In genomic region chr9:92877531-92878430, GRCh38 we compare ENCODE assay signal across 8 cellular contexts. TPM values are rescaled to one million over a fixed set of nuclear protein-coding genes. Genes with fewer than 3 reads are reported as not detected.
A peak's percentile ranks its signal among the peaks of the same experiment; 100 is the strongest.
DNase-seq lines count a peak whose midpoint lies in the region; FAIRE-seq and TF ChIP-seq lines count a peak whose summit lies in the region.

Gene ZNF484 (minus strand): TSS chr9:92878038. CDS start chr9:92875029, 3,009 bp downstream.

- peak within 1 kb of the TSS; percentile 81 for H4K5ac ChIP-seq in H1 (ENCODE audit: insufficient read length, low read depth, low read length)

- peaks cover 0 to 2% of the 10 kb centered on the region in 2 experiments for H4K20me1 ChIP-seq in H1 (replicated peaks in 1 of 2; ENCODE audit: control insufficient read depth in 1 of 2, insufficient read depth in 2 of 2, low read length in 2 of 2)

- peak; percentile 72 for DNase-seq in CMK (ENCODE audit: low read depth)
- peak; percentile 88 for DNase-seq in GM20000 (ENCODE audit: low spot score)
- DNase-seq in HT-29 (ENCODE audit: low spot score): peak; percentile 100
- peak; percentile 97 to 98 for DNase-seq in NOMO-1 (lab: John Stamatoyannopoulos, UW; ENCODE audit: unreplicated experiment in 2 of 2)
- DNase-seq in activated CD8-positive, alpha-beta memory T cell treated with anti-CD3 and anti-CD28 coated beads for 4 hours (ENCODE audit: low read depth in 2 of 2): peak; percentile 94 to 97
- DNase-seq in H1 (ENCODE audit: low read depth in 1 of 2, low spot score in 2 of 2): peak; percentile 88 to 91
- DNase-seq in mesenchymal stem cell: peak; percentile 98
- peak; percentile 91 for DNase-seq in stimulated activated CD8-positive, alpha-beta memory T cell treated with anti-CD3 and anti-CD28 coated beads, Interleukin-12 subunit alpha, Interleukin-12 subunit beta, amount 100 ng/mL, for 4 hours (ENCODE audit: low read depth)

- H3K36me3 ChIP-seq in H1 (ENCODE audit: control insufficient read depth in 2 of 4, insufficient read depth in 4 of 4, low read length in 3 of 4) (no peaks in the 10 kb centered on the region), mesenchymal stem cell (ENCODE audit: control insufficient read depth in 1 of 2, insufficient read depth in 2 of 2, low read depth in 1 of 2, low read length in 2 of 2) (no peaks in the 10 kb centered on the region)

- FAIRE-seq in H1 (lab: Jason Lieb, UNC): peak; percentile 86

- H3K27me3 ChIP-seq in H1 (replicated peaks in 1 of 4; ENCODE audit: control insufficient read depth in 3 of 4, extremely low read depth in 1 of 4, insufficient read depth in 3 of 4, low read length in 3 of 4) (no peaks in the 10 kb centered on the region), mesenchymal stem cell (ENCODE audit: control insufficient read depth in 1 of 2, insufficient read depth in 1 of 2, low read length in 2 of 2) (no peaks in the 10 kb centered on the region)

- H3K27ac ChIP-seq in H1 (ENCODE audit: low read depth, low read length) (peak within 1 kb of the TSS; percentile 74), mesenchymal stem cell (ENCODE audit: low read length, poor library complexity, severe bottlenecking) (no peak within 1 kb of the TSS)

- H3K79me2 ChIP-seq in H1 (ENCODE audit: control insufficient read depth in 1 of 2, insufficient read depth in 2 of 2, low read length in 2 of 2): peaks cover 0 to 34% of the 10 kb centered on the region in 2 experiments; a peak in 2 of 4 replicates

- H3K56ac ChIP-seq in H1 (replicated peaks; ENCODE audit: insufficient read length, low read depth, low read length): no peak within 1 kb of the TSS

- peak within 1 kb of the TSS; percentile 94; the same call in 1 of the 2 replicates for H4K8ac ChIP-seq in H1 (ENCODE audit: extremely low read depth, insufficient read depth, low read length)
- H4K8ac ChIP-seq in mesenchymal stem cell (ENCODE audit: low read length): peak within 1 kb of the TSS; percentile 62

- H2AK5ac ChIP-seq in H1 (ENCODE audit: low read depth, low read length) (no peak within 1 kb of the TSS; the same call in 1 of the 2 replicates), mesenchymal stem cell (ENCODE audit: low read length, severe bottlenecking) (no peak within 1 kb of the TSS)

- H3K9ac ChIP-seq in H1 (replicated peaks in 1 of 4; ENCODE audit: extremely low read depth in 1 of 4, low read depth in 3 of 4, low read length in 3 of 4) (peak within 1 kb of the TSS; percentile 72 to 97 (median 76)), mesenchymal stem cell (ENCODE audit: low read length) (peak within 1 kb of the TSS; percentile 96)

- H3K4ac ChIP-seq in H1 (replicated peaks; ENCODE audit: insufficient read length, low read depth, low read length) (no peak within 1 kb of the TSS), mesenchymal stem cell (ENCODE audit: low read depth in 1 of 2, low read length in 2 of 2) (no peak within 1 kb of the TSS)

- no peak for TF ChIP-seq CTCF in GM20000 (IDR thresholded peaks at IDR 0.05; ENCODE audit: extremely low read depth, missing control alignments)
- TF ChIP-seq CTCF in H1 (IDR thresholded peaks at IDR 0.05; ENCODE audit: control extremely low read depth in 1 of 3, insufficient read depth in 1 of 3, low read depth in 1 of 3, low read length in 3 of 3): no peak

- H3K4me3 ChIP-seq in H1 (ENCODE audit: extremely low read depth in 1 of 4, insufficient read depth in 2 of 4, low read depth in 3 of 4, low read length in 4 of 4) (peak within 1 kb of the TSS; percentile 81 to 92 (median 91)), mesenchymal stem cell (ENCODE audit: insufficient read depth in 1 of 2, low read depth in 1 of 2, low read length in 2 of 2) (peak within 1 kb of the TSS; percentile 66 to 97)

- no peaks in the 10 kb centered on the region for H3K9me3 ChIP-seq in H1 (ENCODE audit: insufficient read depth in 2 of 2, low read depth in 1 of 2, low read length in 1 of 2)
- no peaks in the 10 kb centered on the region for H3K9me3 ChIP-seq in mesenchymal stem cell (ENCODE audit: control insufficient read depth, low read length)

- no peak within 1 kb of the TSS for H4K91ac ChIP-seq in H1 (replicated peaks; ENCODE audit: insufficient read length, low read length)
- H4K91ac ChIP-seq in mesenchymal stem cell (ENCODE audit: low read length): peak within 1 kb of the TSS; percentile 34

- H2BK15ac ChIP-seq in H1 (ENCODE audit: low read length): no peak within 1 kb of the TSS
- H2BK15ac ChIP-seq in mesenchymal stem cell (ENCODE audit: low read depth, poor library complexity, severe bottlenecking): no peak within 1 kb of the TSS

- H3K79me1 ChIP-seq in H1 (ENCODE audit: low read depth, low read length) (peaks cover 2% of the 10 kb centered on the region; the same call in 1 of the 2 replicates), mesenchymal stem cell (replicated peaks; ENCODE audit: low read length, poor library complexity, severe bottlenecking) (peaks cover 4% of the 10 kb centered on the region)

- H2BK20ac ChIP-seq in H1 (ENCODE audit: low read length): no peak within 1 kb of the TSS

- POLR2A ChIA-PET in H1 (lab: Charles Lee; ENCODE audit: partially characterized antibody): no interaction called here

- H3K18ac ChIP-seq in H1 (ENCODE audit: extremely low read depth, low read length) (peak within 1 kb of the TSS; percentile 100), mesenchymal stem cell (ENCODE audit: low read depth in 1 of 2, low read length in 2 of 2) (peak within 1 kb of the TSS; percentile 31 to 83)

- TF ChIP-seq RAD21 in H1 (IDR thresholded peaks at IDR 0.05 in 1 of 2, conservative IDR thresholded peaks at IDR 0.05 in 1 of 2; ENCODE audit: low read depth in 2 of 2, low read length in 2 of 2): no peak

- H2BK5ac ChIP-seq in H1 (ENCODE audit: low read depth, low read length) (peak within 1 kb of the TSS; percentile 97), mesenchymal stem cell (ENCODE audit: low read depth, low read length, poor library complexity, severe bottlenecking) (no peak within 1 kb of the TSS)

- TF ChIP-seq EP300 in H1 (IDR thresholded peaks at IDR 0.05; ENCODE audit: borderline replicate concordance in 1 of 2, low read depth in 2 of 2, low read length in 2 of 2): no peak

- H2BK120ac ChIP-seq in H1 (replicated peaks; ENCODE audit: low read depth, low read length) (no peak within 1 kb of the TSS), mesenchymal stem cell (ENCODE audit: low read depth, low read length) (no peak within 1 kb of the TSS)

- H2AFZ ChIP-seq in H1 (ENCODE audit: low read length): peak within 1 kb of the TSS; percentile 98
- H2AFZ ChIP-seq in mesenchymal stem cell (ENCODE audit: low read depth, low read length): peak within 1 kb of the TSS; percentile 96

- peak in 1 of 2 experiments; percentile 17 for TF ChIP-seq POLR2A in H1 (IDR thresholded peaks at IDR 0.05; ENCODE audit: control extremely low read depth in 1 of 2, low read depth in 2 of 2, low read length in 2 of 2)

- no peak within 1 kb of the TSS for H3K23ac ChIP-seq in H1 (ENCODE audit: insufficient read length)
- no peak within 1 kb of the TSS for H3K23ac ChIP-seq in mesenchymal stem cell (ENCODE audit: low read length in 2 of 2)

- H3K14ac ChIP-seq in H1 (ENCODE audit: insufficient read length) (no peak within 1 kb of the TSS), mesenchymal stem cell (ENCODE audit: low read length in 2 of 2) (peak within 1 kb of the TSS in 1 of 2 experiments; percentile 30)

- CTCF ChIA-PET in H1 (lab: Charles Lee; ENCODE audit: partially characterized antibody): no interaction called here

- H2BK12ac ChIP-seq in H1 (ENCODE audit: low read depth, low read length): peak within 1 kb of the TSS; percentile 91
- no peak within 1 kb of the TSS for H2BK12ac ChIP-seq in mesenchymal stem cell (ENCODE audit: low read length in 2 of 2)

- WGBS in H1 (ENCODE audit: extremely low coverage in 1 of 2, insufficient coverage in 1 of 2, insufficient read length in 1 of 2, insufficient replicate concordance in 2 of 2, low coverage in 1 of 2, low lambda C conversion rate in 2 of 2, missing lambda C conversion rate in 1 of 2), 2 experiments: 14% methylated on average over 28 of the region's 28 CpGs; no CpG with 5 or more reads in 1 of the 2 experiments
- 19% methylated on average over 26 of the region's 28 CpGs for WGBS in mesenchymal stem cell

- H3K4me2 ChIP-seq in H1 (ENCODE audit: insufficient read depth in 1 of 2, low read depth in 2 of 2, low read length in 2 of 2) (peak within 1 kb of the TSS; percentile 59 to 72), mesenchymal stem cell (ENCODE audit: low read length, poor library complexity, severe bottlenecking) (peak within 1 kb of the TSS; percentile 38)

- H3K4me1 ChIP-seq in H1 (replicated peaks in 1 of 4; ENCODE audit: control insufficient read depth in 3 of 4, insufficient read depth in 4 of 4, low read length in 3 of 4) (peaks cover 1 to 8% (median 3%) of the 10 kb centered on the region in 4 experiments; a peak in 4 of 7 replicates), mesenchymal stem cell (ENCODE audit: control insufficient read depth, insufficient read depth, low read depth, low read length) (peaks cover 3% of the 10 kb centered on the region)

- H3K23me2 ChIP-seq in H1 (ENCODE audit: low read depth, low read length): no peaks in the 10 kb centered on the region; the same call in 1 of the 2 replicates

TF ChIP-seq in H1, 55 proteins besides CTCF, POLR2A, EP300 and RAD21 (continues in another document):
- TF ChIP-seq MAFK (IDR thresholded peaks at IDR 0.05; ENCODE audit: low read depth, low read length) (no peak), TCF12 (IDR thresholded peaks at IDR 0.05; ENCODE audit: low read depth, low read length) (0 out of 2 replicates have a peak, but pooled peaks have one; percentile 31), TBP (IDR thresholded peaks at IDR 0.05; ENCODE audit: low read depth, low read length) (peak; percentile 35; the same call in 1 of the 2 replicates), CEBPB (IDR thresholded peaks at IDR 0.05; ENCODE audit: low read depth, low read length) (no peak), POLR2AphosphoS5 (IDR thresholded peaks at IDR 0.05; ENCODE audit: low read depth, low read length) (peak; percentile 52; the same call in 1 of the 2 replicates), CHD1 (IDR thresholded peaks at IDR 0.05; ENCODE audit: low read depth, low read length) (no peak), ASH2L (IDR thresholded peaks at IDR 0.05; ENCODE audit: low read length) (peak; percentile 63), RNF2 (IDR thresholded peaks at IDR 0.05; ENCODE audit: borderline replicate concordance, low read depth, low read length, missing control alignments, poor library complexity, severe bottlenecking) (no peak)

RNA-seq across cellular contexts. Expression of gene ZNF484, which starts in this region (rescaled TPM):
- total RNA-seq in HT-29 (2014; rRNA removed; shearing (Covaris generic)): 1.2 and 1.8 TPM in 2 replicates
- 11.5 and 11.8 TPM in 2 replicates for total RNA-seq in H1 (2021; fragmentation: NEBNext Ultra II Directional; extraction: Animal tissue kit (Norgen Biotek cat#: 25700))
- polyA plus RNA-seq in H1 (2011; rRNA removed): 0.55 and 1.3 TPM in 2 replicates
- polyA plus RNA-seq in H1 (2011; cell fraction: cytosol; rRNA removed): 2.0 TPM
- 1.2 TPM for polyA plus RNA-seq in H1 (2011; cell fraction: nucleus; rRNA removed)
- polyA plus RNA-seq in H1 (2012, experiment 1 of 2): 2.3 to 3.8 TPM (median 2.9 TPM) in 4 replicates
- 0.17 TPM for polyA plus RNA-seq in H1 (2012, experiment 2 of 2)
- polyA plus RNA-seq in H1 (2013, experiment 1 of 2): 4.7 TPM
- 4.7 TPM for polyA plus RNA-seq in H1 (2013, experiment 2 of 2)
- polyA minus RNA-seq in H1 (2011; rRNA and poly(A)+ RNA removed): 11.8 and 20.3 TPM in 2 replicates
- polyA minus RNA-seq in H1 (2011; cell fraction: cytosol; rRNA and poly(A)+ RNA removed): 9.2 TPM
- polyA minus RNA-seq in H1 (2011; cell fraction: nucleus; rRNA and poly(A)+ RNA removed): 18.3 TPM
- polyA plus RNA-seq in mesenchymal stem cell (2013, experiment 1 of 2): 2.7 TPM
- polyA plus RNA-seq in mesenchymal stem cell (2013, experiment 2 of 2): 2.3 TPM
